In the genomic region with DNA sequence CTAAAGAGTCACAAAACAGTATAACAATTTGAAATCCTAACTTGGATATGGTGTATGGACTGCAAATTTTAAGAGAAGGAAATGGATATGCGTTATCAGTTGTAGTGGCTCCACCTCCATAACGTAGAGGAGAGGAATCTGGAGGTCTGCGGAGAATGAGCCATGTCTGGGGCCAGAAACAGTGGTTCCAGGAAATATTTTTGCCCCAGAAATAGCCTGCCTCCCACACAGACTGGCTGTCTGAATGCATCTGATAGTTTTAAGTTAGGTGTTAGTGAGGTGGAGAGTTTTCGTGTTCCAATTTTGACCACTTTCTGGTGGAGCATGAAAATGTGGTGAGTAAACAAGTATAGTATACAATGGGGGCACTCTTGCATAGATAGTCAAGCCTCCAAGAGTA, we compare ENCODE assay signal across 1 cellular context.
TF ChIP-seq lines count a peak whose summit lies in the region.

No MANE protein-coding gene starts in this region.

TF ChIP-seq in K562, 482 proteins besides CTCF, POLR2A, EP300 and RAD21 (continued from another document and continues in another):
- TF ChIP-seq, protein P1, sequence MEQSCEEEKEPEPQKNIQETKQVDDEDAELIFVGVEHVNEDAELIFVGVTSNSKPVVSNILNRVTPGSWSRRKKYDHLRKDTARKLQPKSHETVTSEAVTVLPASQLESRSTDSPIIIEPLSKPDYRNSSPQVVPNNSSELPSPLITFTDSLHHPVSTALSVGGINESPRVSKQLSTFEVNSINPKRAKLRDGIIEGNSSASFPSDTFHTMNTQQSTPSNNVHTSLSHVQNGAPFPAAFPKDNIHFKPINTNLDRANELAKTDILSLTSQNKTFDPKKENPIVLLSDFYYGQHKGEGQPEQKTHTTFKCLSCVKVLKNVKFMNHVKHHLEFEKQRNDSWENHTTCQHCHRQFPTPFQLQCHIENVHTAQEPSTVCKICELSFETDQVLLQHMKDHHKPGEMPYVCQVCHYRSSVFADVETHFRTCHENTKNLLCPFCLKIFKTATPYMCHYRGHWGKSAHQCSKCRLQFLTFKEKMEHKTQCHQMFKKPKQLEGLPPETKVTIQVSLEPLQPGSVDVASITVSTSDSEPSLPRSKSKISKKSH (CRISPR knock-in tag; IDR thresholded peaks at IDR 0.05) = no peak
- no peak for TF ChIP-seq ZNF780A (CRISPR knock-in tag; IDR thresholded peaks at IDR 0.05)
- peak; percentile 85 for TF ChIP-seq ARID1B (IDR thresholded peaks at IDR 0.05)
- no peak for TF ChIP-seq PURB (CRISPR knock-in tag; IDR thresholded peaks at IDR 0.05; ENCODE audit: low read depth)
- TF ChIP-seq ELF2 (CRISPR knock-in tag; IDR thresholded peaks at IDR 0.05) = no peak
- no peak for TF ChIP-seq NFE2 (IDR thresholded peaks at IDR 0.05; ENCODE audit: low read depth)
- peak in 1 of 2 experiments; percentile 30; a peak in 1 of 4 replicates for TF ChIP-seq TEAD1 (CRISPR knock-in tag; IDR thresholded peaks at IDR 0.05)
- TF ChIP-seq ZNF217 (CRISPR knock-in tag; IDR thresholded peaks at IDR 0.05) = no peak
- TF ChIP-seq ZNF12 (CRISPR knock-in tag; IDR thresholded peaks at IDR 0.05) = no peak
- TF ChIP-seq, protein P2, sequence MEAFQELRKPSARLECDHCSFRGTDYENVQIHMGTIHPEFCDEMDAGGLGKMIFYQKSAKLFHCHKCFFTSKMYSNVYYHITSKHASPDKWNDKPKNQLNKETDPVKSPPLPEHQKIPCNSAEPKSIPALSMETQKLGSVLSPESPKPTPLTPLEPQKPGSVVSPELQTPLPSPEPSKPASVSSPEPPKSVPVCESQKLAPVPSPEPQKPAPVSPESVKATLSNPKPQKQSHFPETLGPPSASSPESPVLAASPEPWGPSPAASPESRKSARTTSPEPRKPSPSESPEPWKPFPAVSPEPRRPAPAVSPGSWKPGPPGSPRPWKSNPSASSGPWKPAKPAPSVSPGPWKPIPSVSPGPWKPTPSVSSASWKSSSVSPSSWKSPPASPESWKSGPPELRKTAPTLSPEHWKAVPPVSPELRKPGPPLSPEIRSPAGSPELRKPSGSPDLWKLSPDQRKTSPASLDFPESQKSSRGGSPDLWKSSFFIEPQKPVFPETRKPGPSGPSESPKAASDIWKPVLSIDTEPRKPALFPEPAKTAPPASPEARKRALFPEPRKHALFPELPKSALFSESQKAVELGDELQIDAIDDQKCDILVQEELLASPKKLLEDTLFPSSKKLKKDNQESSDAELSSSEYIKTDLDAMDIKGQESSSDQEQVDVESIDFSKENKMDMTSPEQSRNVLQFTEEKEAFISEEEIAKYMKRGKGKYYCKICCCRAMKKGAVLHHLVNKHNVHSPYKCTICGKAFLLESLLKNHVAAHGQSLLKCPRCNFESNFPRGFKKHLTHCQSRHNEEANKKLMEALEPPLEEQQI (IDR thresholded peaks at IDR 0.05) = peak; percentile 32; the same call in 1 of the 2 replicates
- no peak for TF ChIP-seq EWSR1 (IDR thresholded peaks at IDR 0.05; ENCODE audit: borderline replicate concordance, low read depth, partially characterized antibody)
- TF ChIP-seq GABPA (tag; conservative IDR thresholded peaks at IDR 0.05; ENCODE audit: low read depth) = no peak; the same call in 1 of the 2 replicates
- peak in 2 of 3 experiments; percentile 13 to 67 for TF ChIP-seq YY1 (IDR thresholded peaks at IDR 0.05; ENCODE audit: borderline replicate concordance in 1 of 3, control insufficient read depth in 1 of 3, extremely low read depth in 1 of 3, insufficient read depth in 3 of 3, insufficient read length in 1 of 3, insufficient replicate concordance in 2 of 3, low read depth in 1 of 3, low read length in 2 of 3)
- TF ChIP-seq HMG20B (CRISPR knock-in tag; IDR thresholded peaks at IDR 0.05) = no peak
- TF ChIP-seq FOXJ3 (CRISPR knock-in tag; IDR thresholded peaks at IDR 0.05) = no peak
- no peak for TF ChIP-seq ZFP36 (IDR thresholded peaks at IDR 0.05; ENCODE audit: low read depth, low read length, partially characterized antibody)
- TF ChIP-seq KDM5B (IDR thresholded peaks at IDR 0.05; ENCODE audit: insufficient replicate concordance, low read depth, low read length) = no peak
- TF ChIP-seq PTTG1 (tag; IDR thresholded peaks at IDR 0.05; ENCODE audit: low read depth) = no peak
- peak; percentile 51; the same call in 1 of the 2 replicates for TF ChIP-seq MTA2 (IDR thresholded peaks at IDR 0.05; ENCODE audit: low read depth)
- TF ChIP-seq, protein P3, sequence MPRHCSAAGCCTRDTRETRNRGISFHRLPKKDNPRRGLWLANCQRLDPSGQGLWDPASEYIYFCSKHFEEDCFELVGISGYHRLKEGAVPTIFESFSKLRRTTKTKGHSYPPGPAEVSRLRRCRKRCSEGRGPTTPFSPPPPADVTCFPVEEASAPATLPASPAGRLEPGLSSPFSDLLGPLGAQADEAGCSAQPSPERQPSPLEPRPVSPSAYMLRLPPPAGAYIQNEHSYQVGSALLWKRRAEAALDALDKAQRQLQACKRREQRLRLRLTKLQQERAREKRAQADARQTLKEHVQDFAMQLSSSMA (CRISPR knock-in tag; IDR thresholded peaks at IDR 0.05) = no peak
- TF ChIP-seq U2AF1 (optimal IDR thresholded peaks at IDR 0.05; ENCODE audit: low read depth, low read length) = no peak
- no peak for TF ChIP-seq MCM7 (IDR thresholded peaks at IDR 0.05)
- TF ChIP-seq, protein P4, sequence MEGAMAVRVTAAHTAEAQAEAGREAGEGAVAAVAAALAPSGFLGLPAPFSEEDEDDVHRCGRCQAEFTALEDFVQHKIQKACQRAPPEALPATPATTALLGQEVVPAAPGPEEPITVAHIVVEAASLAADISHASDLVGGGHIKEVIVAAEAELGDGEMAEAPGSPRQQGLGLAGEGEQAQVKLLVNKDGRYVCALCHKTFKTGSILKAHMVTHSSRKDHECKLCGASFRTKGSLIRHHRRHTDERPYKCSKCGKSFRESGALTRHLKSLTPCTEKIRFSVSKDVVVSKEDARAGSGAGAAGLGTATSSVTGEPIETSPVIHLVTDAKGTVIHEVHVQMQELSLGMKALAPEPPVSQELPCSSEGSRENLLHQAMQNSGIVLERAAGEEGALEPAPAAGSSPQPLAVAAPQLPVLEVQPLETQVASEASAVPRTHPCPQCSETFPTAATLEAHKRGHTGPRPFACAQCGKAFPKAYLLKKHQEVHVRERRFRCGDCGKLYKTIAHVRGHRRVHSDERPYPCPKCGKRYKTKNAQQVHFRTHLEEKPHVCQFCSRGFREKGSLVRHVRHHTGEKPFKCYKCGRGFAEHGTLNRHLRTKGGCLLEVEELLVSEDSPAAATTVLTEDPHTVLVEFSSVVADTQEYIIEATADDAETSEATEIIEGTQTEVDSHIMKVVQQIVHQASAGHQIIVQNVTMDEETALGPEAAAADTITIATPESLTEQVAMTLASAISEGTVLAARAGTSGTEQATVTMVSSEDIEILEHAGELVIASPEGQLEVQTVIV (CRISPR knock-in tag; IDR thresholded peaks at IDR 0.05; ENCODE audit: borderline replicate concordance) = no peak
- no peak for TF ChIP-seq MXI1 (IDR thresholded peaks at IDR 0.05; ENCODE audit: low read depth, low read length)
- TF ChIP-seq ZNF23 (CRISPR knock-in tag; IDR thresholded peaks at IDR 0.05) = no peak
- no peak for TF ChIP-seq GABPB2 (CRISPR knock-in tag; conservative IDR thresholded peaks at IDR 0.05)
- TF ChIP-seq SIN3A (IDR thresholded peaks at IDR 0.05; ENCODE audit: borderline replicate concordance in 2 of 2, control insufficient read depth in 1 of 2, low read depth in 2 of 2, low read length in 2 of 2) = peak in 1 of 2 experiments; percentile 24; a peak in 1 of 4 replicates
- no peak for TF ChIP-seq RFX5 (IDR thresholded peaks at IDR 0.05; ENCODE audit: low read depth, low read length)
- TF ChIP-seq, protein P5, sequence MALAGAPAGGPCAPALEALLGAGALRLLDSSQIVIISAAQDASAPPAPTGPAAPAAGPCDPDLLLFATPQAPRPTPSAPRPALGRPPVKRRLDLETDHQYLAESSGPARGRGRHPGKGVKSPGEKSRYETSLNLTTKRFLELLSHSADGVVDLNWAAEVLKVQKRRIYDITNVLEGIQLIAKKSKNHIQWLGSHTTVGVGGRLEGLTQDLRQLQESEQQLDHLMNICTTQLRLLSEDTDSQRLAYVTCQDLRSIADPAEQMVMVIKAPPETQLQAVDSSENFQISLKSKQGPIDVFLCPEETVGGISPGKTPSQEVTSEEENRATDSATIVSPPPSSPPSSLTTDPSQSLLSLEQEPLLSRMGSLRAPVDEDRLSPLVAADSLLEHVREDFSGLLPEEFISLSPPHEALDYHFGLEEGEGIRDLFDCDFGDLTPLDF (CRISPR knock-in tag; IDR thresholded peaks at IDR 0.05) = no peak
- TF ChIP-seq ZNF121 (CRISPR knock-in tag; conservative IDR thresholded peaks at IDR 0.05) = no peak
- no peak for TF ChIP-seq XRCC5 (IDR thresholded peaks at IDR 0.05; ENCODE audit: low read depth, low read length)
- TF ChIP-seq, protein P6, sequence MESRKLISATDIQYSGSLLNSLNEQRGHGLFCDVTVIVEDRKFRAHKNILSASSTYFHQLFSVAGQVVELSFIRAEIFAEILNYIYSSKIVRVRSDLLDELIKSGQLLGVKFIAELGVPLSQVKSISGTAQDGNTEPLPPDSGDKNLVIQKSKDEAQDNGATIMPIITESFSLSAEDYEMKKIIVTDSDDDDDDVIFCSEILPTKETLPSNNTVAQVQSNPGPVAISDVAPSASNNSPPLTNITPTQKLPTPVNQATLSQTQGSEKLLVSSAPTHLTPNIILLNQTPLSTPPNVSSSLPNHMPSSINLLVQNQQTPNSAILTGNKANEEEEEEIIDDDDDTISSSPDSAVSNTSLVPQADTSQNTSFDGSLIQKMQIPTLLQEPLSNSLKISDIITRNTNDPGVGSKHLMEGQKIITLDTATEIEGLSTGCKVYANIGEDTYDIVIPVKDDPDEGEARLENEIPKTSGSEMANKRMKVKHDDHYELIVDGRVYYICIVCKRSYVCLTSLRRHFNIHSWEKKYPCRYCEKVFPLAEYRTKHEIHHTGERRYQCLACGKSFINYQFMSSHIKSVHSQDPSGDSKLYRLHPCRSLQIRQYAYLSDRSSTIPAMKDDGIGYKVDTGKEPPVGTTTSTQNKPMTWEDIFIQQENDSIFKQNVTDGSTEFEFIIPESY (CRISPR knock-in tag; IDR thresholded peaks at IDR 0.05) = no peak
- TF ChIP-seq, protein P7, sequence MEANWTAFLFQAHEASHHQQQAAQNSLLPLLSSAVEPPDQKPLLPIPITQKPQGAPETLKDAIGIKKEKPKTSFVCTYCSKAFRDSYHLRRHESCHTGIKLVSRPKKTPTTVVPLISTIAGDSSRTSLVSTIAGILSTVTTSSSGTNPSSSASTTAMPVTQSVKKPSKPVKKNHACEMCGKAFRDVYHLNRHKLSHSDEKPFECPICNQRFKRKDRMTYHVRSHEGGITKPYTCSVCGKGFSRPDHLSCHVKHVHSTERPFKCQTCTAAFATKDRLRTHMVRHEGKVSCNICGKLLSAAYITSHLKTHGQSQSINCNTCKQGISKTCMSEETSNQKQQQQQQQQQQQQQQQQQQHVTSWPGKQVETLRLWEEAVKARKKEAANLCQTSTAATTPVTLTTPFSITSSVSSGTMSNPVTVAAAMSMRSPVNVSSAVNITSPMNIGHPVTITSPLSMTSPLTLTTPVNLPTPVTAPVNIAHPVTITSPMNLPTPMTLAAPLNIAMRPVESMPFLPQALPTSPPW (CRISPR knock-in tag; IDR thresholded peaks at IDR 0.05) = no peak
- no peak for TF ChIP-seq MBD2 (IDR thresholded peaks at IDR 0.05; ENCODE audit: borderline replicate concordance, low read depth)
- TF ChIP-seq HMG20A (CRISPR knock-in tag; conservative IDR thresholded peaks at IDR 0.05) = no peak
- TF ChIP-seq PHB (CRISPR knock-in tag; IDR thresholded peaks at IDR 0.05) = no peak
- TF ChIP-seq SMAD1 (IDR thresholded peaks at IDR 0.05; ENCODE audit: low read depth, low read length, partially characterized antibody) = no peak
- peak; percentile 78 for TF ChIP-seq EGR1 (conservative IDR thresholded peaks at IDR 0.05)
- no peak for TF ChIP-seq MEIS2 (IDR thresholded peaks at IDR 0.05; ENCODE audit: partially characterized antibody)
- TF ChIP-seq ZNF695 (CRISPR knock-in tag; IDR thresholded peaks at IDR 0.05) = no peak
- TF ChIP-seq, protein P8, sequence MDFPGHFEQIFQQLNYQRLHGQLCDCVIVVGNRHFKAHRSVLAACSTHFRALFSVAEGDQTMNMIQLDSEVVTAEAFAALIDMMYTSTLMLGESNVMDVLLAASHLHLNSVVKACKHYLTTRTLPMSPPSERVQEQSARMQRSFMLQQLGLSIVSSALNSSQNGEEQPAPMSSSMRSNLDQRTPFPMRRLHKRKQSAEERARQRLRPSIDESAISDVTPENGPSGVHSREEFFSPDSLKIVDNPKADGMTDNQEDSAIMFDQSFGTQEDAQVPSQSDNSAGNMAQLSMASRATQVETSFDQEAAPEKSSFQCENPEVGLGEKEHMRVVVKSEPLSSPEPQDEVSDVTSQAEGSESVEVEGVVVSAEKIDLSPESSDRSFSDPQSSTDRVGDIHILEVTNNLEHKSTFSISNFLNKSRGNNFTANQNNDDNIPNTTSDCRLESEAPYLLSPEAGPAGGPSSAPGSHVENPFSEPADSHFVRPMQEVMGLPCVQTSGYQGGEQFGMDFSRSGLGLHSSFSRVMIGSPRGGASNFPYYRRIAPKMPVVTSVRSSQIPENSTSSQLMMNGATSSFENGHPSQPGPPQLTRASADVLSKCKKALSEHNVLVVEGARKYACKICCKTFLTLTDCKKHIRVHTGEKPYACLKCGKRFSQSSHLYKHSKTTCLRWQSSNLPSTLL (IDR thresholded peaks at IDR 0.05) = no peak
- TF ChIP-seq TCF3 (CRISPR knock-in tag; IDR thresholded peaks at IDR 0.05) = peak; percentile 77
- TF ChIP-seq ARHGAP35 (IDR thresholded peaks at IDR 0.05; ENCODE audit: partially characterized antibody) = no peak
- TF ChIP-seq NRF1 (conservative IDR thresholded peaks at IDR 0.05 in 1 of 2, IDR thresholded peaks at IDR 0.05 in 1 of 2) = no peak
- TF ChIP-seq, protein P9, sequence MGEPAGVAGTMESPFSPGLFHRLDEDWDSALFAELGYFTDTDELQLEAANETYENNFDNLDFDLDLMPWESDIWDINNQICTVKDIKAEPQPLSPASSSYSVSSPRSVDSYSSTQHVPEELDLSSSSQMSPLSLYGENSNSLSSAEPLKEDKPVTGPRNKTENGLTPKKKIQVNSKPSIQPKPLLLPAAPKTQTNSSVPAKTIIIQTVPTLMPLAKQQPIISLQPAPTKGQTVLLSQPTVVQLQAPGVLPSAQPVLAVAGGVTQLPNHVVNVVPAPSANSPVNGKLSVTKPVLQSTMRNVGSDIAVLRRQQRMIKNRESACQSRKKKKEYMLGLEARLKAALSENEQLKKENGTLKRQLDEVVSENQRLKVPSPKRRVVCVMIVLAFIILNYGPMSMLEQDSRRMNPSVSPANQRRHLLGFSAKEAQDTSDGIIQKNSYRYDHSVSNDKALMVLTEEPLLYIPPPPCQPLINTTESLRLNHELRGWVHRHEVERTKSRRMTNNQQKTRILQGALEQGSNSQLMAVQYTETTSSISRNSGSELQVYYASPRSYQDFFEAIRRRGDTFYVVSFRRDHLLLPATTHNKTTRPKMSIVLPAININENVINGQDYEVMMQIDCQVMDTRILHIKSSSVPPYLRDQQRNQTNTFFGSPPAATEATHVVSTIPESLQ (CRISPR knock-in tag; IDR thresholded peaks at IDR 0.05) = no peak
- TF ChIP-seq ZNF583 (CRISPR knock-in tag; IDR thresholded peaks at IDR 0.05) = 0 out of 2 replicates have a peak, but pooled peaks have one; percentile 35
- TF ChIP-seq ZNF830 (CRISPR knock-in tag; IDR thresholded peaks at IDR 0.05) = no peak
- TF ChIP-seq, protein P10, sequence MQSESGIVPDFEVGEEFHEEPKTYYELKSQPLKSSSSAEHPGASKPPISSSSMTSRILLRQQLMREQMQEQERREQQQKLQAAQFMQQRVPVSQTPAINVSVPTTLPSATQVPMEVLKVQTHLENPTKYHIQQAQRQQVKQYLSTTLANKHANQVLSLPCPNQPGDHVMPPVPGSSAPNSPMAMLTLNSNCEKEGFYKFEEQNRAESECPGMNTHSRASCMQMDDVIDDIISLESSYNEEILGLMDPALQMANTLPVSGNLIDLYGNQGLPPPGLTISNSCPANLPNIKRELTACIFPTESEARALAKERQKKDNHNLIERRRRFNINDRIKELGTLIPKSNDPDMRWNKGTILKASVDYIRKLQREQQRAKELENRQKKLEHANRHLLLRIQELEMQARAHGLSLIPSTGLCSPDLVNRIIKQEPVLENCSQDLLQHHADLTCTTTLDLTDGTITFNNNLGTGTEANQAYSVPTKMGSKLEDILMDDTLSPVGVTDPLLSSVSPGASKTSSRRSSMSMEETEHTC (IDR thresholded peaks at IDR 0.05) = no peak
- no peak for TF ChIP-seq NCOA2 (IDR thresholded peaks at IDR 0.05; ENCODE audit: partially characterized antibody in 2 of 2)
